In the genomic region with DNA sequence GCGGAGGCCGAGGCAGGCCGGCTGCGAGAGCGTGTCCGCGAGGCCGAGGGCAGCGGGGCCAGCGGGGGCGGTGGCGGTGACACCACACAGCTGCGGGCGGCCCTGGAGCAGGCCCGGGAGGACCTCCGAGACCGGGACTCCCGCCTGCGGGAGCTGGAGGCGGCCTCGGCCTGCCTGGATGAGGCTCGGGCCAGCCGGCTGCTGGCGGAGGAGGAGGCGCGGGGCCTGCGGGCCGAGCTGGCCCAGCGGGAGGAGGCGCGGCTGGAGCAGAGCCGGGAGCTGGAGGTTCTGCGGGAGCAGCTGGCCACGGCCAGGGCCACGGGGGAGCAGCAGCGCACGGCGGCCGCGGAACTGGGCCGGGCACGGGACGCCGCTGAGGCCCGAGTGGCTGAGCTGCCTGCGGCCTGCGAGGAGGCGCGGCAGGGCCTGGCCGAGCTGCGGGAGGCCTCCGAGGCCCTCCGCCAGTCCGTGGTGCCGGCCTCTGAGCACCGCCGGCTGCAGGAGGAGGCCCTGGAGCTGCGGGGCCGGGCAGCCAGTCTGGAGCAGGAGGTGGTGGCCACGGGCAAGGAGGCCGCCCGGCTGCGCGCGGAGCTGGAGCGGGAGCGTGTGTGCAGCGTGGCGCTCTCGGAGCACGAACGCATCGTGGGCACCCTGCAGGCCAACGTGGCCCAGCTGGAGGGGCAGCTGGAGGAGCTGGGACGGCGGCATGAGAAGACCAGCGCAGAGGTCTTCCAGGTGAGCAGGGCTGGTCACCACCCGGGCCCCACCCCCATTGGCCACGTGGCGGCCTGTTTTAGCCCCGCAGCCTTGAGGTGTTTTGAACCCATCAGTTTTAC, we compare ENCODE assay signal across 21 cellular contexts. TPM values are rescaled to one million over a fixed set of nuclear protein-coding genes. Genes with fewer than 3 reads are reported as not detected.
DNase-seq lines count a peak whose midpoint lies in the region; ATAC-seq, FAIRE-seq and TF ChIP-seq lines count a peak whose summit lies in the region.
"Had no signal": no experiment of that assay in that cellular context is flagged by ENCODE, and none has a peak within 500 bp of the region (broad histone marks: within the 10 kb centered on the region; RNA-seq: fewer than 3 reads in every experiment).

No MANE protein-coding gene starts in this region.

- H3K9ac ChIP-seq in K562 (ENCODE audit: insufficient read depth in 1 of 2, low read depth in 2 of 2, low read length in 2 of 2) (no peak overlapping the region), smooth muscle cell (ENCODE audit: low read depth) (no peak overlapping the region)
- H3K9ac ChIP-seq: BLaER1 treated with 17β-estradiol and CSF1 and Interleukin-3, amounts not matched to agents 10 nM and 100 nM had no signal

- FAIRE-seq in D721Med (lab: Jason Lieb, UNC) (no peak), K562 (lab: Jason Lieb, UNC) (no peak), GM12891 (lab: Jason Lieb, UNC) (no peak)
- FAIRE-seq: GM12878, GM18507, H54 had no signal

- TF ChIP-seq EP300 in K562 (IDR thresholded peaks at IDR 0.05; ENCODE audit: low read length): no peak

- H3K27me3 ChIP-seq in H7 (ENCODE audit: control insufficient read depth, insufficient read depth, low read length): no peaks in the 10 kb centered on the region
- peaks cover 5 to 24% of the 10 kb centered on the region in 2 experiments; a peak in 4 of 5 replicates for H3K27me3 ChIP-seq in K562 (ENCODE audit: control insufficient read depth in 2 of 2, insufficient read depth in 2 of 2, low read length in 2 of 2)
- no peaks in the 10 kb centered on the region for H3K27me3 ChIP-seq in osteoblast (ENCODE audit: insufficient read depth, low read length)
- H3K27me3 ChIP-seq in smooth muscle cell (ENCODE audit: low read depth): no peaks in the 10 kb centered on the region
- H3K27me3 ChIP-seq: BLaER1 treated with 17β-estradiol and CSF1 and Interleukin-3, amounts not matched to agents 10 nM and 100 nM had no signal

- peak; percentile 1 for DNase-seq in D721Med (ENCODE audit: insufficient read length, low spot score)
- DNase-seq in H7: peak; percentile 63
- DNase-seq in K562 (ENCODE audit: extremely low read depth in 1 of 4, low spot score in 3 of 4): no peak
- peak; percentile 47 for DNase-seq in osteoblast (ENCODE audit: insufficient read length, low spot score, missing footprints)
- DNase-seq in NCI-H524 (lab: John Stamatoyannopoulos, UW): no peak
- DNase-seq in AG08396 (ENCODE audit: low spot score): no peak
- no peak for DNase-seq in smooth muscle cell (lab: John Stamatoyannopoulos, UW; ENCODE audit: unreplicated experiment)
- DNase-seq in GM12891 (ENCODE audit: insufficient read length, low spot score): no peak
- DNase-seq: AML-193; BE2C; CD4-positive, alpha-beta T cell; CD8-positive, alpha-beta memory T cell; DMS79; EL; GDM1; GOT3; HCEC 1CT had no signal

- no peak for TF ChIP-seq CTCF in D721Med (IDR thresholded peaks at IDR 0.05; ENCODE audit: insufficient read depth, missing control alignments)
- TF ChIP-seq CTCF in K562 (IDR thresholded peaks at IDR 0.05 in 2 of 3, conservative IDR thresholded peaks at IDR 0.05 in 1 of 3; ENCODE audit: insufficient read depth in 2 of 3, low read depth in 1 of 3, low read length in 3 of 3): no peak
- TF ChIP-seq CTCF in osteoblast (IDR thresholded peaks at IDR 0.05; ENCODE audit: extremely low read depth, low read depth, low read length): no peak
- no peak for TF ChIP-seq CTCF in smooth muscle cell (IDR thresholded peaks at IDR 0.05; ENCODE audit: borderline replicate concordance, insufficient read depth, poor library complexity, severe bottlenecking)

- no peaks in the 10 kb centered on the region for H3K9me1 ChIP-seq in K562 (ENCODE audit: control insufficient read depth, insufficient read depth, low read length)

- TF ChIP-seq RAD21 in K562 (CRISPR knock-in tag; conservative IDR thresholded peaks at IDR 0.05 in 1 of 2, IDR thresholded peaks at IDR 0.05 in 1 of 2): no peak

- H2AFZ ChIP-seq in K562 (ENCODE audit: low read depth, low read length): no peak overlapping the region
- no peak overlapping the region for H2AFZ ChIP-seq in osteoblast (ENCODE audit: low read length)
- no peak overlapping the region for H2AFZ ChIP-seq in smooth muscle cell (ENCODE audit: low read depth)

- intact Hi-C loops in K562 (cut with micrococcal nuclease): no loop called here

- H3K79me2 ChIP-seq in K562 (ENCODE audit: control insufficient read depth, insufficient read depth, low read length): no peaks in the 10 kb centered on the region
- H3K79me2 ChIP-seq in osteoblast (ENCODE audit: insufficient read depth, low read length): no peaks in the 10 kb centered on the region
- no peaks in the 10 kb centered on the region for H3K79me2 ChIP-seq in smooth muscle cell (ENCODE audit: low read depth)

- H3K27ac ChIP-seq in K562 (ENCODE audit: extremely low read depth, low read depth, low read length) (no peak overlapping the region), osteoblast (ENCODE audit: low read depth, low read length) (no peak overlapping the region), smooth muscle cell (ENCODE audit: low read depth) (no peak overlapping the region)
- H3K27ac ChIP-seq: BLaER1 treated with 17β-estradiol and CSF1 and Interleukin-3, amounts not matched to agents 10 nM and 100 nM had no signal

- ATAC-seq in K562: no peak
- ATAC-seq: GM12878 had no signal

- no peak overlapping the region for H3K4me2 ChIP-seq in K562 (ENCODE audit: insufficient read depth, low read length)
- H3K4me2 ChIP-seq in osteoblast (ENCODE audit: insufficient read depth, low read length): no peak overlapping the region
- H3K4me2 ChIP-seq in smooth muscle cell: no peak overlapping the region

- POLR2A ChIA-PET in K562 (lab: Yijun Ruan, JAX): interaction anchor here (0.5 to 0.8 kb wide), 4 partner anchors 11 to 852 kb away, joined by 3 read pairs; no protein-coding TSS in a partner anchor

- no peaks in the 10 kb centered on the region for H3F3A ChIP-seq in smooth muscle cell (ENCODE audit: low read depth)

- 72% methylated on average over 36 of the region's 81 CpGs for WGBS in K562 (ENCODE audit: insufficient coverage, low coverage, missing lambda C conversion rate)
- WGBS in smooth muscle cell (ENCODE audit: low lambda C conversion rate): 97% methylated on average over 71 of the region's 81 CpGs

- no TSS peak for BruUV-seq in K562 (replicated peaks; lab: Mats Ljungman, UMichigan)

- in situ Hi-C loops in K562 (cut with MboI): no loop called here

- CTCF ChIA-PET in K562 (lab: Yijun Ruan, JAX; ENCODE audit: low intra/inter-chr PET ratio): no interaction called here

- no peak overlapping the region for H3K4me3 ChIP-seq in H7 (ENCODE audit: insufficient read depth, low read depth, low read length)
- no peak overlapping the region for H3K4me3 ChIP-seq in K562
- no peak overlapping the region for H3K4me3 ChIP-seq in osteoblast (ENCODE audit: insufficient read depth, low read length)
- no peak overlapping the region for H3K4me3 ChIP-seq in smooth muscle cell
- H3K4me3 ChIP-seq: BLaER1 treated with 17β-estradiol and CSF1 and Interleukin-3, amounts not matched to agents 10 nM and 100 nM; GM12878 had no signal

- H3K4me1 ChIP-seq in K562 (replicated peaks in 1 of 2; ENCODE audit: control insufficient read depth in 2 of 2, insufficient read depth in 2 of 2, low read length in 2 of 2): peaks cover 0 to 6% of the 10 kb centered on the region in 2 experiments; a peak in 2 of 5 replicates
- no peaks in the 10 kb centered on the region for H3K4me1 ChIP-seq in osteoblast (ENCODE audit: insufficient read depth, low read length)
- H3K4me1 ChIP-seq in smooth muscle cell (ENCODE audit: low read depth): no peaks in the 10 kb centered on the region
- H3K4me1 ChIP-seq: BE2C had no signal

- TF ChIP-seq POLR2A in K562 (conservative IDR thresholded peaks at IDR 0.05) (no peak), GM12891 (IDR thresholded peaks at IDR 0.05; ENCODE audit: low read depth, low read length) (no peak)

- H3K9me3 ChIP-seq in K562 (replicated peaks; ENCODE audit: control insufficient read depth, insufficient read depth, low read depth, low read length) (no peaks in the 10 kb centered on the region), osteoblast (ENCODE audit: low read depth, low read length) (no peaks in the 10 kb centered on the region), smooth muscle cell (replicated peaks; ENCODE audit: low read depth) (no peaks in the 10 kb centered on the region)

- H4K20me1 ChIP-seq in K562 (replicated peaks; ENCODE audit: control insufficient read depth, insufficient read depth, low read length): no peaks in the 10 kb centered on the region
- H4K20me1 ChIP-seq in osteoblast (ENCODE audit: insufficient read depth, low read length): no peaks in the 10 kb centered on the region
- H4K20me1 ChIP-seq in smooth muscle cell (ENCODE audit: low read depth): no peaks in the 10 kb centered on the region
- H4K20me1 ChIP-seq: BLaER1 treated with 17β-estradiol and CSF1 and Interleukin-3, amounts not matched to agents 10 nM and 100 nM had no signal

- peaks cover 2% of the 10 kb centered on the region for H3K36me3 ChIP-seq in H7 (replicated peaks; ENCODE audit: control insufficient read depth, insufficient read depth, low read length)
- H3K36me3 ChIP-seq in K562 (ENCODE audit: control insufficient read depth, insufficient read depth, low read length): no peaks in the 10 kb centered on the region
- no peaks in the 10 kb centered on the region for H3K36me3 ChIP-seq in osteoblast (ENCODE audit: insufficient read depth, low read length)
- no peaks in the 10 kb centered on the region for H3K36me3 ChIP-seq in smooth muscle cell (ENCODE audit: low read depth)
- H3K36me3 ChIP-seq: BE2C; BLaER1 treated with 17β-estradiol and CSF1 and Interleukin-3, amounts not matched to agents 10 nM and 100 nM had no signal

RNA-seq across cellular contexts. Expression of a gene that starts 11.7 kb away (rescaled TPM):
- total RNA-seq in H7 (2014; rRNA removed; shearing (Covaris generic)): 0.10 and 0.67 TPM in 2 replicates
- total RNA-seq in K562 (2011; cell fraction: chromatin; rRNA removed; ENCODE audit: low replicate concordance): not detected in 2 replicates
- total RNA-seq in K562 (2011; cell fraction: nucleolus; rRNA removed): 0.33 and 0.39 TPM in 2 replicates
- not detected in 2 replicates for total RNA-seq in K562 (2011; cell fraction: nucleoplasm; rRNA removed)
- total RNA-seq in K562 (2014; rRNA removed) (not detected in 2 replicates), K562 (2014; rRNA removed; fragmentation: Illumina TruSeq; extraction: Trizol) (not detected in 2 replicates), K562 (2015; rRNA removed; fragmentation: Illumina TruSeq; extraction: Trizol) (not detected in 2 replicates), K562 (2021) (0.22 TPM in 1 of 2 replicates, not detected in the other), osteoblast (not detected in 2 replicates), smooth muscle cell (0.18 and 0.40 TPM in 2 replicates)
- polyA plus RNA-seq in K562 (2011; rRNA removed) (0.12 and 0.35 TPM in 2 replicates), K562 (2014; fragmentation: Illumina TruSeq; extraction: Trizol) (0.30 TPM in 1 of 2 replicates, not detected in the other), K562 (2014; fragmentation: Nextera tagmentation; extraction: Ambion mirVana) (not detected), K562 (2014; rRNA removed) (0.08 and 0.40 TPM in 2 replicates), smooth muscle cell (3.3 and 3.9 TPM in 2 replicates)
- 0.34 and 1.2 TPM in 2 replicates for polyA plus RNA-seq in K562 (2011; cell fraction: cytosol; rRNA removed)
- polyA plus RNA-seq in K562 (2011; cell fraction: nucleus; rRNA removed): 0.13 and 0.36 TPM in 2 replicates
- 0.21 and 0.47 TPM in 2 replicates for polyA plus RNA-seq in K562 (2012)
- not detected in 2 replicates for polyA minus RNA-seq in K562 (2011; rRNA and poly(A)+ RNA removed)
- polyA minus RNA-seq in K562 (2011; cell fraction: cytosol; rRNA and poly(A)+ RNA removed): not detected in 2 replicates
- not detected in 2 replicates for polyA minus RNA-seq in K562 (2011; cell fraction: nucleus; rRNA and poly(A)+ RNA removed)
- polyA plus RNA-seq in GM12891 (2012; ENCODE audit: low read depth, missing spikeins): 272 TPM
- total RNA-seq: CD4-positive, alpha-beta T cell had no signal
- polyA plus RNA-seq: CD8-positive, alpha-beta memory T cell had no signal

RNA-seq across cellular contexts. Expression of a gene that starts 29.2 kb away (rescaled TPM):
- 31.0 and 32.7 TPM in 2 replicates for total RNA-seq in H7 (2014; rRNA removed; shearing (Covaris generic))
- total RNA-seq in K562 (2011; cell fraction: chromatin; rRNA removed; ENCODE audit: low replicate concordance): 8.3 and 15.5 TPM in 2 replicates
- total RNA-seq in K562 (2011; cell fraction: nucleolus; rRNA removed): 12.6 and 14.5 TPM in 2 replicates
- 8.1 and 11.4 TPM in 2 replicates for total RNA-seq in K562 (2011; cell fraction: nucleoplasm; rRNA removed)
- 34.9 and 46.0 TPM in 2 replicates for total RNA-seq in K562 (2014; rRNA removed)
- 11.7 and 12.1 TPM in 2 replicates for total RNA-seq in K562 (2014; rRNA removed; fragmentation: Illumina TruSeq; extraction: Trizol)
- 22.4 and 23.5 TPM in 2 replicates for total RNA-seq in K562 (2015; rRNA removed; fragmentation: Illumina TruSeq; extraction: Trizol)
- 26.5 and 28.6 TPM in 2 replicates for total RNA-seq in K562 (2021)
- 12.6 and 15.4 TPM in 2 replicates for polyA plus RNA-seq in K562 (2011; rRNA removed)
- 17.5 and 33.3 TPM in 2 replicates for polyA plus RNA-seq in K562 (2011; cell fraction: cytosol; rRNA removed)
- polyA plus RNA-seq in K562 (2011; cell fraction: nucleus; rRNA removed): 8.4 and 11.4 TPM in 2 replicates
- 20.8 and 26.9 TPM in 2 replicates for polyA plus RNA-seq in K562 (2012)
- polyA plus RNA-seq in K562 (2014; fragmentation: Illumina TruSeq; extraction: Trizol): 19.3 and 27.8 TPM in 2 replicates
- 1 to 10 TPM in 1 of 2 experiments, under 1 TPM in 1; 0.41 to 1.4 TPM for polyA plus RNA-seq in K562 (2014; fragmentation: Nextera tagmentation; extraction: Ambion mirVana)
- 33.0 and 34.6 TPM in 2 replicates for polyA plus RNA-seq in K562 (2014; rRNA removed)
- 11.0 and 12.5 TPM in 2 replicates for polyA minus RNA-seq in K562 (2011; rRNA and poly(A)+ RNA removed)
- polyA minus RNA-seq in K562 (2011; cell fraction: cytosol; rRNA and poly(A)+ RNA removed): 8.3 and 10.7 TPM in 2 replicates
- polyA minus RNA-seq in K562 (2011; cell fraction: nucleus; rRNA and poly(A)+ RNA removed): 3.2 and 6.4 TPM in 2 replicates
- 15.3 and 17.0 TPM in 2 replicates for total RNA-seq in osteoblast
- total RNA-seq in smooth muscle cell: 8.7 and 11.6 TPM in 2 replicates
- polyA plus RNA-seq in smooth muscle cell: 12.0 and 16.6 TPM in 2 replicates
- 27.5 TPM for polyA plus RNA-seq in GM12891 (2012; ENCODE audit: low read depth, missing spikeins)

RNA-seq across cellular contexts. Expression of a gene that starts 35.2 kb away (rescaled TPM):
- total RNA-seq in H7 (2014; rRNA removed; shearing (Covaris generic)): 1.0 and 1.2 TPM in 2 replicates
- 0.53 and 1.2 TPM in 2 replicates for total RNA-seq in K562 (2011; cell fraction: chromatin; rRNA removed; ENCODE audit: low replicate concordance)
- total RNA-seq in K562 (2011; cell fraction: nucleolus; rRNA removed): 0.13 and 0.17 TPM in 2 replicates
- total RNA-seq in K562 (2011; cell fraction: nucleoplasm; rRNA removed): 0.15 and 0.37 TPM in 2 replicates
- total RNA-seq in K562 (2014; rRNA removed) (0.08 TPM in 1 of 2 replicates, not detected in the other), K562 (2014; rRNA removed; fragmentation: Illumina TruSeq; extraction: Trizol) (not detected in 2 replicates), K562 (2015; rRNA removed; fragmentation: Illumina TruSeq; extraction: Trizol) (not detected in 2 replicates), K562 (2021) (0.07 and 0.38 TPM in 2 replicates), osteoblast (0.29 and 0.72 TPM in 2 replicates), smooth muscle cell (0.09 TPM in 1 of 2 replicates, not detected in the other)
- polyA plus RNA-seq in K562 (2011; rRNA removed) (0.11 and 0.24 TPM in 2 replicates), K562 (2014; fragmentation: Illumina TruSeq; extraction: Trizol) (0.07 TPM in 1 of 2 replicates, not detected in the other), K562 (2014; fragmentation: Nextera tagmentation; extraction: Ambion mirVana) (not detected), K562 (2014; rRNA removed) (0.03 and 0.12 TPM in 2 replicates), smooth muscle cell (0.70 and 1.5 TPM in 2 replicates)
- polyA plus RNA-seq in K562 (2011; cell fraction: cytosol; rRNA removed): 0.31 and 0.34 TPM in 2 replicates
- polyA plus RNA-seq in K562 (2011; cell fraction: nucleus; rRNA removed): 0.48 TPM in 2 replicates
- polyA plus RNA-seq in K562 (2012): 0.09 and 0.51 TPM in 2 replicates
- polyA minus RNA-seq in K562 (2011; rRNA and poly(A)+ RNA removed): 0.11 and 0.27 TPM in 2 replicates
- not detected in 2 replicates for polyA minus RNA-seq in K562 (2011; cell fraction: cytosol; rRNA and poly(A)+ RNA removed)
- polyA minus RNA-seq in K562 (2011; cell fraction: nucleus; rRNA and poly(A)+ RNA removed): 0.11 and 0.13 TPM in 2 replicates
- polyA plus RNA-seq in GM12891 (2012; ENCODE audit: low read depth, missing spikeins): 1.2 TPM

RNA-seq across cellular contexts. Expression of a gene that starts 35.3 kb away (rescaled TPM):
- 23.3 and 25.1 TPM in 2 replicates for total RNA-seq in H7 (2014; rRNA removed; shearing (Covaris generic))
- total RNA-seq in K562 (2011; cell fraction: chromatin; rRNA removed; ENCODE audit: low replicate concordance): 19.9 and 49.6 TPM in 2 replicates
- 43.2 and 44.7 TPM in 2 replicates for total RNA-seq in K562 (2011; cell fraction: nucleolus; rRNA removed)
- total RNA-seq in K562 (2011; cell fraction: nucleoplasm; rRNA removed): 26.7 and 29.2 TPM in 2 replicates
- total RNA-seq in K562 (2014; rRNA removed) (26.7 and 32.5 TPM in 2 replicates), K562 (2014; rRNA removed; fragmentation: Illumina TruSeq; extraction: Trizol) (0.93 and 2.7 TPM in 2 replicates), K562 (2015; rRNA removed; fragmentation: Illumina TruSeq; extraction: Trizol) (10.2 and 11.0 TPM in 2 replicates), K562 (2021) (36.6 and 37.7 TPM in 2 replicates), osteoblast (8.3 and 16.3 TPM in 2 replicates), smooth muscle cell (14.2 and 14.5 TPM in 2 replicates)
- polyA plus RNA-seq in K562 (2011; rRNA removed) (15.0 and 20.8 TPM in 2 replicates), K562 (2014; fragmentation: Illumina TruSeq; extraction: Trizol) (8.0 and 23.9 TPM in 2 replicates), K562 (2014; fragmentation: Nextera tagmentation; extraction: Ambion mirVana) (1 to 10 TPM; 1.4 to 1.8 TPM), K562 (2014; rRNA removed) (37.3 and 41.1 TPM in 2 replicates), smooth muscle cell (9.2 and 9.4 TPM in 2 replicates)
- 25.2 and 50.5 TPM in 2 replicates for polyA plus RNA-seq in K562 (2011; cell fraction: cytosol; rRNA removed)
- polyA plus RNA-seq in K562 (2011; cell fraction: nucleus; rRNA removed): 41.0 and 84.2 TPM in 2 replicates
- 27.9 and 32.4 TPM in 2 replicates for polyA plus RNA-seq in K562 (2012)
- 2.9 and 6.5 TPM in 2 replicates for polyA minus RNA-seq in K562 (2011; rRNA and poly(A)+ RNA removed)
- polyA minus RNA-seq in K562 (2011; cell fraction: cytosol; rRNA and poly(A)+ RNA removed): 12.1 and 12.7 TPM in 2 replicates
- 11.3 and 13.2 TPM in 2 replicates for polyA minus RNA-seq in K562 (2011; cell fraction: nucleus; rRNA and poly(A)+ RNA removed)
- polyA plus RNA-seq in GM12891 (2012; ENCODE audit: low read depth, missing spikeins): 23.2 TPM

Comparison
In these comparisons a context has a peak if more than half of its experiments do, and no peak if none do; other contexts are left out.
1. DNase-seq: peak in D721Med (single experiment), H7 (single experiment) and osteoblast (single experiment); none in K562 (0 of 4), NCI-H524 (0 of 2), AG08396 (single experiment), smooth muscle cell (single experiment) and GM12891 (single experiment).